ENCODE assay signal across 8 cellular contexts in the genomic region with DNA sequence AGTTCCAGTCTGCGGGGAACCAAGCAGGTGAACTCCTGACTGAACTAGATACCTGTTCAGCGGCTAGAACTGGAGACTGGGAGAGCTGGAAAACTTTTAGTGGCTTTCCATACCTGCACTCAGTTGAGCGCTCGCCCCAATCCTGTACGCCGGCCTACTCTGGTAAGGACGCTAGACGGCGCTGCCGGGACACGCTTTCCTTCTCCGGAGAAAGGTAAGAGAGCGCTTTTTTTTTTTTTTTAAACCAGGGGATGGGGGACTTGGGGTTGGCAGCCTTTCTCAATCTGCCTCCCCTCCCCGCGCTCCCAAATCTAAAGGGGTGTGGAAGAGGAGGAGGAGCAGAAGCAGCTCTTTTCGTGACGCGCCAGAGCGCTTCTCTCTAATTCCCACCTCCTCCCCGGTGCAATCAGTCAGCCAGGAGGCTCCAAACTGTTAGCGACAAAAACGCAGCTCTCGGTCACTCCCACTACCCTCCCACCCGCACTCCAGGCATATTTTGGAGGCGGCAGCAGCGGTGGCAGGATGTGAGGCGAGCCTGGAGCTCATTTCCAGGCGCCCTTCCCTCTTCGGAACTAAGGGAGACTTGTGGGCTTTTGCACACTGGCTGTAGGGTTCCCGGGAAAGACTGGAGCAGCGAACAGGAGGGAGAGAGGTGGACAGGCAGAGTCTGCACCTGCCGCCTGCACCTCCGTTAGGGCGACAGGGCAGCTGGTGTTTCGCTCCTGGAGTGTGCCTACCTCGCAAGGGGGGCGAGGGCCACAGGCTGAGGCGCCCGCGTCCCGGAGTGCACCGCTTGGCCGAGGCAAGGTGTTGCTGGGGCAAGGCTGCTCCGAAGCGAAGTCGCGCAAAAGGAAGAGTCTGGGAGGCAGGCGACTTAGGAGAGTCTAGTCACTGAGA. TPM values are rescaled to one million over a fixed set of nuclear protein-coding genes. Genes with fewer than 3 reads are reported as not detected.
DNase-seq lines count a peak whose midpoint lies in the region; TF ChIP-seq lines count a peak whose summit lies in the region.

A gene (plus strand): TSS at position 409 of the 897 bp plus-strand sequence.

- POLR2A ChIA-PET in OCI-LY7 (lab: Charles Lee): no interaction called here

- H3K36me3 ChIP-seq in OCI-LY7 (ENCODE audit: insufficient read depth, low read length): no peaks in the 10 kb centered on the region

- CTCF ChIA-PET in OCI-LY7 (lab: Charles Lee; ENCODE audit: unreplicated experiment): no interaction called here

- TF ChIP-seq CTCF in fibroblast of the aortic adventitia (IDR thresholded peaks at IDR 0.05; ENCODE audit: insufficient read depth, low read length) (peak; percentile 25), OCI-LY7 (conservative IDR thresholded peaks at IDR 0.05; ENCODE audit: low read length) (no peak)

- H3K4me3 ChIP-seq in fibroblast of the aortic adventitia (ENCODE audit: low read depth, low read length): no peak within 1 kb of the TSS
- no peak within 1 kb of the TSS for H3K4me3 ChIP-seq in OCI-LY7 (ENCODE audit: low read depth, low read length, poor library complexity, severe bottlenecking)

- no peak within 1 kb of the TSS for H3K4me2 ChIP-seq in OCI-LY7 (ENCODE audit: low read length)

- no peak within 1 kb of the TSS for H3K27ac ChIP-seq in OCI-LY7 (ENCODE audit: low read depth, low read length, poor library complexity, severe bottlenecking)

- H3K79me2 ChIP-seq in OCI-LY7 (ENCODE audit: insufficient read depth, low read depth, low read length): no peaks in the 10 kb centered on the region

- no TSS peak for BruUV-seq in OCI-LY7 (replicated peaks; lab: Mats Ljungman, UMichigan)

- H3K9me3 ChIP-seq in OCI-LY7 (ENCODE audit: low read length): no peaks in the 10 kb centered on the region

- no peak within 1 kb of the TSS for H2AFZ ChIP-seq in OCI-LY7 (ENCODE audit: low read length)

- intact Hi-C loops in OCI-LY7 (cut with micrococcal nuclease; ENCODE audit: unreplicated experiment): no loop called here

- H3K9me2 ChIP-seq in OCI-LY7 (ENCODE audit: insufficient read depth, low read length): no peaks in the 10 kb centered on the region

- DNase-seq in activated T-cell treated with anti-CD3 and anti-CD28 coated beads for 48 hours (ENCODE audit: low read depth) (peak; percentile 3), NOMO-1 treated with dmso at 0.1 percent for 144 hours (lab: John Stamatoyannopoulos, UW; ENCODE audit: unreplicated experiment) (peak; percentile 34), fibroblast of the aortic adventitia (ENCODE audit: low read depth) (no peak), renal cortical epithelial cell (ENCODE audit: low read depth) (peak; percentile 4), OCI-LY7 (ENCODE audit: low spot score) (no peak), epidermal melanocyte (ENCODE audit: insufficient read length, low spot score) (no peak)
- DNase-seq in activated T-cell treated with anti-CD3 and anti-CD28 coated beads, Interleukin-2, amount 50 U/mL, for 1 hour: no peak
- DNase-seq in stimulated activated naive CD4-positive, alpha-beta T cell treated with Interleukin-2 at 50 U/mL for 16 hours (lab: John Stamatoyannopoulos, UW): no peak

- H4K20me1 ChIP-seq in OCI-LY7 (ENCODE audit: insufficient read depth, low read length): no peaks in the 10 kb centered on the region

- H3K4me1 ChIP-seq in OCI-LY7 (ENCODE audit: insufficient read depth, low read length, poor library complexity, severe bottlenecking): no peaks in the 10 kb centered on the region

RNA-seq across cellular contexts. Expression of the gene that starts here (rescaled TPM):
- total RNA-seq in fibroblast of the aortic adventitia (ENCODE audit: low replicate concordance): 0.27 TPM in 1 of 2 replicates, not detected in the other
- not detected in 2 replicates for total RNA-seq in renal cortical epithelial cell
- not detected in 2 replicates for total RNA-seq in OCI-LY7 (2014; rRNA removed; shearing (Covaris generic))
- not detected in 2 replicates for total RNA-seq in OCI-LY7 (2022)

Comparison
In these comparisons a context has a peak if more than half of its experiments do, and no peak if none do; other contexts are left out.
1. DNase-seq: peak in activated T-cell treated with anti-CD3 and anti-CD28 coated beads for 48 hours (single experiment) and NOMO-1 treated with dmso at 0.1 percent for 144 hours (single experiment); none in activated T-cell treated with anti-CD3 and anti-CD28 coated beads, Interleukin-2, amount 50 U/mL, for 1 hour (single experiment), fibroblast of the aortic adventitia (single experiment), OCI-LY7 (single experiment), epidermal melanocyte (single experiment) and stimulated activated naive CD4-positive, alpha-beta T cell treated with Interleukin-2 at 50 U/mL for 16 hours (single experiment).
2. Peak in DNase-seq in renal cortical epithelial cell; RNA of the gene not detected or under 1 TPM.